ENCODE assay signal across 14 cellular contexts in genomic region chr15:38671003-38671382, GRCh38.
A peak's percentile ranks its signal among the peaks of the same experiment; 100 is the strongest.
DNase-seq lines count a peak whose midpoint lies in the region; TF ChIP-seq lines count a peak whose summit lies in the region.
"Had no signal": no experiment of that assay in that cellular context is flagged by ENCODE, and none has a peak within 500 bp of the region (broad histone marks: within the 10 kb centered on the region; RNA-seq: fewer than 3 reads in every experiment).

No MANE protein-coding gene starts in this region.

- H3K27me3 Mint-ChIP-seq in activated naive CD4-positive, alpha-beta T cell treated with anti-CD3 and anti-CD28 coated beads, Interleukin-2, amount 50 U/mL, for 24 hours: no peaks in the 10 kb centered on the region

- TF ChIP-seq CTCF in OCI-LY3 (IDR thresholded peaks at IDR 0.05; ENCODE audit: low read depth, low read length) (no peak), colonic mucosa (IDR thresholded peaks at IDR 0.05) (no peak), mammary epithelial cell (conservative IDR thresholded peaks at IDR 0.05 in 1 of 2, IDR thresholded peaks at IDR 0.05 in 1 of 2; ENCODE audit: extremely low read depth in 1 of 2, insufficient read depth in 1 of 2, low read depth in 1 of 2, low read length in 2 of 2) (no peak)

- H3K27me3 ChIP-seq in OCI-LY3 (ENCODE audit: low read depth, low read length): no peaks in the 10 kb centered on the region
- H3K27me3 ChIP-seq in colonic mucosa: no peaks in the 10 kb centered on the region
- H3K27me3 ChIP-seq in mammary epithelial cell (ENCODE audit: insufficient read depth, low read length): no peaks in the 10 kb centered on the region
- H3K27me3 ChIP-seq: sigmoid colon, uterus had no signal

- no peaks in the 10 kb centered on the region for H4K20me1 ChIP-seq in OCI-LY3 (ENCODE audit: insufficient read depth, low read length)
- H4K20me1 ChIP-seq in mammary epithelial cell (ENCODE audit: insufficient read depth, low read length): no peaks in the 10 kb centered on the region

- H3K4me1 Mint-ChIP-seq in activated naive CD4-positive, alpha-beta T cell treated with anti-CD3 and anti-CD28 coated beads, Interleukin-2, amount 50 U/mL, for 24 hours: peaks cover 84% of the 10 kb centered on the region

- H3K9me3 Mint-ChIP-seq in activated naive CD4-positive, alpha-beta T cell treated with anti-CD3 and anti-CD28 coated beads, Interleukin-2, amount 50 U/mL, for 24 hours: no peaks in the 10 kb centered on the region
- H3K9me3 Mint-ChIP-seq: mesothelial cell of epicardium had no signal

- H3K9me3 ChIP-seq in OCI-LY3 (ENCODE audit: insufficient read depth, low read length) (no peaks in the 10 kb centered on the region), colonic mucosa (no peaks in the 10 kb centered on the region), mammary epithelial cell (replicated peaks; ENCODE audit: insufficient read depth, low read length) (no peaks in the 10 kb centered on the region)
- H3K9me3 ChIP-seq: sigmoid colon, uterus had no signal

- H3K36me3 ChIP-seq in OCI-LY3 (replicated peaks; ENCODE audit: low read depth, low read length) (no peaks in the 10 kb centered on the region), colonic mucosa (no peaks in the 10 kb centered on the region), mammary epithelial cell (ENCODE audit: insufficient read depth, low read length) (no peaks in the 10 kb centered on the region)
- H3K36me3 ChIP-seq: sigmoid colon, uterus had no signal

- H3K27ac ChIP-seq in OCI-LY3 (ENCODE audit: low read length) (peak overlapping the region; percentile 92), colonic mucosa (peak overlapping the region; percentile 17), mammary epithelial cell (ENCODE audit: insufficient read depth, low read depth, low read length) (no peak overlapping the region)
- H3K27ac ChIP-seq: hepatocyte, sigmoid colon, uterus had no signal

- WGBS in mammary epithelial cell (ENCODE audit: low coverage, missing lambda C conversion rate): 75% methylated on average over 1 of the region's 2 CpGs

- H3K9ac ChIP-seq in OCI-LY3 (ENCODE audit: low read length): peak overlapping the region; percentile 63; the same call in 1 of the 2 replicates
- H3K9ac ChIP-seq in colonic mucosa (ENCODE audit: low read depth in 2 of 2, low read length in 2 of 2): no peak overlapping the region
- H3K9ac ChIP-seq in mammary epithelial cell (ENCODE audit: insufficient read depth, low read length): no peak overlapping the region

- peak overlapping the region; percentile 48 for H3K4me3 ChIP-seq in OCI-LY3 (ENCODE audit: low read length)
- H3K4me3 ChIP-seq in colonic mucosa: no peak overlapping the region
- H3K4me3 ChIP-seq in mammary epithelial cell (replicated peaks in 1 of 3; ENCODE audit: insufficient read depth in 1 of 3, low read depth in 2 of 3, low read length in 3 of 3): no peak overlapping the region
- H3K4me3 ChIP-seq: hepatocyte, sigmoid colon, uterus had no signal

- no TSS peak for BruUV-seq in mammary epithelial cell (replicated peaks; lab: Mats Ljungman, UMichigan)

- H3K4me1 ChIP-seq in OCI-LY3 (ENCODE audit: low read length): peaks cover 72% of the 10 kb centered on the region
- H3K4me1 ChIP-seq in colonic mucosa: no peaks in the 10 kb centered on the region
- H3K4me1 ChIP-seq in mammary epithelial cell (ENCODE audit: insufficient read depth, low read length): no peaks in the 10 kb centered on the region
- H3K4me1 ChIP-seq: sigmoid colon, uterus had no signal

- in situ Hi-C loops in mammary epithelial cell (cut with MboI; ENCODE audit: low sequenced_read_pairs in 2 of 2): loop anchor here in 1 of 2 donors (25.0 kb wide), 1 partner anchor 684 kb away; no protein-coding TSS in a partner anchor

- H3K4me2 ChIP-seq in OCI-LY3 (ENCODE audit: low read length) (peak overlapping the region; percentile 65), mammary epithelial cell (ENCODE audit: insufficient read depth, low read depth, low read length) (no peak overlapping the region)
- H3K4me2 ChIP-seq: hepatocyte had no signal

- H2AFZ ChIP-seq in OCI-LY3 (ENCODE audit: low read depth, low read length) (no peak overlapping the region), mammary epithelial cell (ENCODE audit: low read depth, low read length) (no peak overlapping the region)
- H2AFZ ChIP-seq: hepatocyte had no signal

- peak overlapping the region; percentile 84 for H3K27ac Mint-ChIP-seq in activated naive CD4-positive, alpha-beta T cell treated with anti-CD3 and anti-CD28 coated beads, Interleukin-2, amount 50 U/mL, for 24 hours
- H3K27ac Mint-ChIP-seq: mesothelial cell of epicardium had no signal

- dilution Hi-C loops in mammary epithelial cell (cut with HindIII; ENCODE audit: low sequenced_read_pairs): loop anchor here (5.0 kb wide), 1 partner anchor 89 kb away; no protein-coding TSS in a partner anchor

- CTCF ChIA-PET in mammary epithelial cell (lab: Charles Lee; ENCODE audit: low non-redundant PET): no interaction called here

- H3K79me2 ChIP-seq in OCI-LY3 (ENCODE audit: low read length) (no peaks in the 10 kb centered on the region), mammary epithelial cell (ENCODE audit: insufficient read depth, low read length) (no peaks in the 10 kb centered on the region)
- H3K79me2 ChIP-seq: hepatocyte had no signal

- H3K4me3 Mint-ChIP-seq in activated naive CD4-positive, alpha-beta T cell treated with anti-CD3 and anti-CD28 coated beads, Interleukin-2, amount 50 U/mL, for 24 hours: peak overlapping the region; percentile 65
- H3K4me3 Mint-ChIP-seq: mesothelial cell of epicardium had no signal

- no peaks in the 10 kb centered on the region for H3K36me3 Mint-ChIP-seq in activated naive CD4-positive, alpha-beta T cell treated with anti-CD3 and anti-CD28 coated beads, Interleukin-2, amount 50 U/mL, for 24 hours
- H3K36me3 Mint-ChIP-seq: mesothelial cell of epicardium had no signal

- intact Hi-C loops in colonic mucosa (cut with DNase I): no loop called here
- intact Hi-C loops in mammary epithelial cell (cut with micrococcal nuclease): no loop called here

- DNase-seq in activated naive CD4-positive, alpha-beta T cell treated with Interleukin-2 at 50 U/mL for 16 hours: no peak
- no peak for DNase-seq in colonic mucosa
- no peak for DNase-seq in iPS-NIHi11 (ENCODE audit: low spot score)
- no peak for DNase-seq in AG08395 (ENCODE audit: low spot score)
- no peak for DNase-seq in amygdala (lab: John Stamatoyannopoulos, UW)
- no peak for DNase-seq in mammary epithelial cell
- DNase-seq: kidney glomerular epithelial cell, NCI-H1092, sigmoid colon, uterus had no signal
